ENCODE assay signal across 1 cellular context in genomic region chr12:8698830-8699330, GRCh38.
TF ChIP-seq lines count a peak whose summit lies in the region.

No MANE protein-coding gene starts in this region.

TF ChIP-seq in liver, 16 proteins besides CTCF, POLR2A, EP300 and RAD21 (continued from another document):
- TF ChIP-seq ZBTB33 (IDR thresholded peaks at IDR 0.05) (no peak), EGR1 (IDR thresholded peaks at IDR 0.05; ENCODE audit: low read depth in 2 of 2) (no peak), YY1 (IDR thresholded peaks at IDR 0.05) (no peak)
